Comparison of ENCODE assay signal across 8 cellular contexts in the genomic region with DNA sequence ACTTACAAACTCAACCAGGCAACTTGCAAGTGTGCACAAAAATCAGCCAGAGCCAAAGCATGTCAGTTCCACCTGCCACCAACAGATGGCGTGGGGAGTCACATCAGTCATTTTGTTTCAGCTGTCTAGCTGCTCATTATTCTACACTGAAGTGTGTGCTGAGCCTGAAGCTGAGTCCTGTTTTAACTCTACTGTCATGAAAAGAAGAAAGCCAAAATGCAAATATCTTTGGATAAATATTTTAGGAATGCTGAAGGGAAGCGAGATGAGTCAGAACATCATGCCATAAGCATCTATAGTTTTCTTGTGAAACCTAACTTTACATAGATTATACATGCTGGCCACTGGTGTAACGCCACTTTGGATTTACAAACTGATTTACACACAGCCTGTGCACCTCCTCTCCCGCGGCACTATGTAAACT.
DNase-seq lines count a peak whose midpoint lies in the region; ATAC-seq and TF ChIP-seq lines count a peak whose summit lies in the region.

No MANE protein-coding gene starts in this region.

- no peaks in the 10 kb centered on the region for H3K36me3 ChIP-seq in CD8-positive, alpha-beta T cell (ENCODE audit: insufficient read depth, low read length)
- no peaks in the 10 kb centered on the region for H3K36me3 ChIP-seq in OCI-LY1 (ENCODE audit: insufficient read depth, low read length)
- no peaks in the 10 kb centered on the region for H3K36me3 ChIP-seq in neutrophil

- intact Hi-C loops in CD8-positive, alpha-beta T cell (cut with DNase I, micrococcal nuclease), result loop anchor here in 1 of 2 experiments (1.0 to 5.0 kb wide), 2 partner anchors 93 to 278 kb away; no protein-coding TSS in a partner anchor

- H3K9me2 ChIP-seq in OCI-LY1 (ENCODE audit: low read depth, low read length), result no peaks in the 10 kb centered on the region

- no peaks in the 10 kb centered on the region for H3K4me1 Mint-ChIP-seq in CD8-positive, alpha-beta T cell (ENCODE audit: low read depth)
- no peaks in the 10 kb centered on the region for H3K4me1 Mint-ChIP-seq in activated T-cell treated with anti-CD3 and anti-CD28 coated beads, Interleukin-2, amount 50 U/mL, for 72 hours (ENCODE audit: low read depth)

- H3K4me3 Mint-ChIP-seq in CD8-positive, alpha-beta T cell, result no peak overlapping the region
- H3K4me3 Mint-ChIP-seq in activated T-cell treated with anti-CD3 and anti-CD28 coated beads, Interleukin-2, amount 50 U/mL, for 72 hours, result no peak overlapping the region

- H3K27me3 ChIP-seq in CD8-positive, alpha-beta T cell (ENCODE audit: insufficient read depth, low read length), result no peaks in the 10 kb centered on the region
- H3K27me3 ChIP-seq in OCI-LY1 (ENCODE audit: insufficient read depth, low read length), result no peaks in the 10 kb centered on the region
- H3K27me3 ChIP-seq in neutrophil, result no peaks in the 10 kb centered on the region

- DNase-seq in CD8-positive, alpha-beta T cell, result peak; percentile 41 to 72 (median 53)
- DNase-seq in HT1080 (ENCODE audit: low read depth), result peak; percentile 65
- DNase-seq in activated T-cell treated with anti-CD3 and anti-CD28 coated beads, Interleukin-2, amount 50 U/mL, for 72 hours, result peak; percentile 57 to 65
- peak; percentile 65 for DNase-seq in fibroblast of the aortic adventitia (ENCODE audit: low read depth)
- DNase-seq in substantia nigra (lab: John Stamatoyannopoulos, UW), result peak in 46 of 49 donors; percentile 10 to 80 (median 56)
- no peak for DNase-seq in NCI-H128 (lab: John Stamatoyannopoulos, UW; ENCODE audit: unreplicated experiment)

- no peaks in the 10 kb centered on the region for H3K4me1 ChIP-seq in CD8-positive, alpha-beta T cell (ENCODE audit: insufficient read depth, low read length)
- H3K4me1 ChIP-seq in OCI-LY1 (ENCODE audit: insufficient read depth, low read length, severe bottlenecking) (no peaks in the 10 kb centered on the region), neutrophil (ENCODE audit: control insufficient read depth in 1 of 2, insufficient read depth in 1 of 2, low read depth in 1 of 2, low read length in 1 of 2) (no peaks in the 10 kb centered on the region)

- POLR2A ChIA-PET in CD8-positive, alpha-beta T cell (lab: Charles Lee), result no interaction called here

- no peaks in the 10 kb centered on the region for H3K9me3 ChIP-seq in CD8-positive, alpha-beta T cell (ENCODE audit: low read length)
- H3K9me3 ChIP-seq in OCI-LY1 (ENCODE audit: low read length) (no peaks in the 10 kb centered on the region), neutrophil (no peaks in the 10 kb centered on the region)

- H3K9ac ChIP-seq in OCI-LY1 (ENCODE audit: low read length), result no peak overlapping the region

- TF ChIP-seq CTCF in CD8-positive, alpha-beta T cell (IDR thresholded peaks at IDR 0.05), result peak; percentile 91
- TF ChIP-seq CTCF in OCI-LY1 (IDR thresholded peaks at IDR 0.05; ENCODE audit: low read length), result peak; percentile 83
- TF ChIP-seq CTCF in fibroblast of the aortic adventitia (IDR thresholded peaks at IDR 0.05; ENCODE audit: insufficient read depth, low read length), result peak; percentile 98
- peak; percentile 67 for TF ChIP-seq CTCF in neutrophil (IDR thresholded peaks at IDR 0.05)

- CTCF ChIA-PET in CD8-positive, alpha-beta T cell (lab: Charles Lee), result interaction anchor here (0.6 to 2.2 kb wide), 18 partner anchors 9 to 204 kb away, joined by 3 to 24 read pairs (median 5); no protein-coding TSS in a partner anchor

- H2AFZ ChIP-seq in OCI-LY1 (ENCODE audit: low read length), result no peak overlapping the region

- no peak overlapping the region for H3K4me2 ChIP-seq in OCI-LY1 (ENCODE audit: low read length)

- no peaks in the 10 kb centered on the region for H4K20me1 ChIP-seq in OCI-LY1 (ENCODE audit: insufficient read depth, low read length)

- no peak overlapping the region for H3K27ac ChIP-seq in CD8-positive, alpha-beta T cell (ENCODE audit: low read depth, low read length)
- H3K27ac ChIP-seq in OCI-LY1 (ENCODE audit: low read depth, low read length, poor library complexity, severe bottlenecking) (no peak overlapping the region), neutrophil (no peak overlapping the region), substantia nigra (ENCODE audit: low read depth, low read length, poor library complexity, severe bottlenecking) (no peak overlapping the region)

- H3K36me3 Mint-ChIP-seq in CD8-positive, alpha-beta T cell, result peaks cover 8% of the 10 kb centered on the region
- H3K36me3 Mint-ChIP-seq in activated T-cell treated with anti-CD3 and anti-CD28 coated beads, Interleukin-2, amount 50 U/mL, for 72 hours (ENCODE audit: insufficient read depth in 2 of 2), result peaks cover 0 to 2% of the 10 kb centered on the region in 2 donors

- H3F3A ChIP-seq in OCI-LY1 (ENCODE audit: insufficient read depth, low read length), result no peaks in the 10 kb centered on the region

- H3K4me3 ChIP-seq in CD8-positive, alpha-beta T cell (ENCODE audit: low read depth, low read length), result no peak overlapping the region
- H3K4me3 ChIP-seq in OCI-LY1 (ENCODE audit: low read depth, low read length, poor library complexity, severe bottlenecking) (no peak overlapping the region), fibroblast of the aortic adventitia (ENCODE audit: low read depth, low read length) (no peak overlapping the region), neutrophil (ENCODE audit: low read depth in 1 of 2, low read length in 1 of 2) (no peak overlapping the region)

- no peak overlapping the region for H3K27ac Mint-ChIP-seq in CD8-positive, alpha-beta T cell
- H3K27ac Mint-ChIP-seq in activated T-cell treated with anti-CD3 and anti-CD28 coated beads, Interleukin-2, amount 50 U/mL, for 72 hours, result no peak overlapping the region

- H3K79me2 ChIP-seq in OCI-LY1 (ENCODE audit: insufficient read depth, low read length), result no peaks in the 10 kb centered on the region

- H3K9me3 Mint-ChIP-seq in CD8-positive, alpha-beta T cell, result no peaks in the 10 kb centered on the region
- no peaks in the 10 kb centered on the region for H3K9me3 Mint-ChIP-seq in activated T-cell treated with anti-CD3 and anti-CD28 coated beads, Interleukin-2, amount 50 U/mL, for 72 hours

- H3K27me3 Mint-ChIP-seq in CD8-positive, alpha-beta T cell (ENCODE audit: low read depth), result no peaks in the 10 kb centered on the region
- H3K27me3 Mint-ChIP-seq in activated T-cell treated with anti-CD3 and anti-CD28 coated beads, Interleukin-2, amount 50 U/mL, for 72 hours (ENCODE audit: low read depth), result no peaks in the 10 kb centered on the region

- peak; percentile 65 for ATAC-seq in CD8-positive, alpha-beta T cell
- peak in 1 of 2 donors; percentile 48 for ATAC-seq in activated T-cell treated with anti-CD3 and anti-CD28 coated beads, Interleukin-2, amount 50 U/mL, for 72 hours (replicated peaks in 1 of 2)
